In genomic region chr12:12735301-12735700, GRCh38 we compare ENCODE assay signal across 9 cellular contexts. TPM values are rescaled to one million over a fixed set of nuclear protein-coding genes. Genes with fewer than 3 reads are reported as not detected.
A peak's percentile ranks its signal among the peaks of the same experiment; 100 is the strongest.
DNase-seq lines count a peak whose midpoint lies in the region; ATAC-seq and TF ChIP-seq lines count a peak whose summit lies in the region.
"Had no signal": no experiment of that assay in that cellular context is flagged by ENCODE, and none has a peak within 500 bp of the region (broad histone marks: within the 10 kb centered on the region; RNA-seq: fewer than 3 reads in every experiment).

No MANE protein-coding gene starts in this region.

- no peaks in the 10 kb centered on the region for H3K27me3 Mint-ChIP-seq in activated CD4-positive, alpha-beta T cell treated with anti-CD3 and anti-CD28 coated beads, Interleukin-2, amount 10 ng/mL, durations not matched to agents 24 days and 14 days
- H3K27me3 Mint-ChIP-seq in WTC11 (ENCODE audit: low read depth): no peaks in the 10 kb centered on the region
- no peaks in the 10 kb centered on the region for H3K27me3 Mint-ChIP-seq in stimulated activated naive CD8-positive, alpha-beta T cell treated with anti-CD3 and anti-CD28 coated beads, Interleukin-15, amount 100 ng/mL, for 72 hours

- intact Hi-C loops in activated CD4-positive, alpha-beta T cell treated with anti-CD3 and anti-CD28 coated beads, Interleukin-2, amount 10 ng/mL, durations not matched to agents 24 days and 14 days (cut with micrococcal nuclease): no loop called here

- TF ChIP-seq CTCF in WTC11 (IDR thresholded peaks at IDR 0.05) (no peak), GM10248 (IDR thresholded peaks at IDR 0.05; ENCODE audit: control extremely low read depth, extremely low read depth, low read depth, missing control alignments) (no peak)

- no peak for ATAC-seq in WTC11
- ATAC-seq in stimulated activated naive CD8-positive, alpha-beta T cell treated with anti-CD3 and anti-CD28 coated beads, Interleukin-15, amount 100 ng/mL, for 72 hours: no peak

- POLR2A ChIA-PET in WTC11 (lab: Charles Lee): interaction anchor here (0.5 to 0.6 kb wide), 2 partner anchors 33 to 385 kb away, joined by 3 to 6 read pairs; no protein-coding TSS in a partner anchor
- POLR2A ChIA-PET in GM10248 (lab: Yijun Ruan, JAX): interaction anchor here (0.5 to 0.8 kb wide), 2 partner anchors 9 to 61 kb away, joined by 3 to 4 read pairs; no protein-coding TSS in a partner anchor

- H3K36me3 Mint-ChIP-seq in activated CD4-positive, alpha-beta T cell treated with anti-CD3 and anti-CD28 coated beads, Interleukin-2, amount 10 ng/mL, durations not matched to agents 24 days and 14 days (ENCODE audit: low read depth): peaks cover 16% of the 10 kb centered on the region
- no peaks in the 10 kb centered on the region for H3K36me3 Mint-ChIP-seq in WTC11

- peak; percentile 61 for DNase-seq in activated CD4-positive, alpha-beta T cell treated with anti-CD3 and anti-CD28 coated beads, Interleukin-2, amount 10 ng/mL, durations not matched to agents 24 days and 14 days
- no peak for DNase-seq in activated CD4-positive, alpha-beta T cell treated with anti-CD3 and anti-CD28 coated beads, Interleukin-2, amount 50 U/mL, for 48 hours
- DNase-seq in WTC11 (ENCODE audit: low spot score): no peak
- peak; percentile 59 for DNase-seq in glomerular visceral epithelial cell (ENCODE audit: extremely low spot score)
- DNase-seq in stimulated activated naive CD8-positive, alpha-beta T cell treated with anti-CD3 and anti-CD28 coated beads, Interleukin-15, amount 100 ng/mL, for 72 hours: no peak
- no peak for DNase-seq in stimulated activated CD4-positive, alpha-beta T cell treated with anti-CD3 and anti-CD28 coated beads, Interleukin-2, amount 100 ng/mL, for 24 hours
- no peak for DNase-seq in GM10248 (ENCODE audit: extremely low spot score)
- DNase-seq in ureter (ENCODE audit: low spot score): no peak
- DNase-seq: NCI-H2029 had no signal

- CTCF ChIA-PET in WTC11 (lab: Charles Lee) (interaction anchor here (2.5 to 3.5 kb wide), 2 partner anchors 16 to 20 kb away, joined by 18 to 46 read pairs; partner anchors contain the start of gene CDKN1B), GM10248 (lab: Yijun Ruan, JAX) (interaction anchor here (0.9 to 5.6 kb wide), 8 partner anchors 11 to 357 kb away, joined by 4 to 72 read pairs (median 34); partner anchors contain the start of genes CDKN1B and DDX47)

- peak overlapping the region; percentile 42 for H3K4me3 Mint-ChIP-seq in activated CD4-positive, alpha-beta T cell treated with anti-CD3 and anti-CD28 coated beads, Interleukin-2, amount 10 ng/mL, durations not matched to agents 24 days and 14 days
- H3K4me3 Mint-ChIP-seq in WTC11: no peak overlapping the region
- peak overlapping the region; percentile 4 to 36 for H3K4me3 Mint-ChIP-seq in stimulated activated naive CD8-positive, alpha-beta T cell treated with anti-CD3 and anti-CD28 coated beads, Interleukin-15, amount 100 ng/mL, for 72 hours

- peak overlapping the region; percentile 63 for H3K27ac Mint-ChIP-seq in activated CD4-positive, alpha-beta T cell treated with anti-CD3 and anti-CD28 coated beads, Interleukin-2, amount 10 ng/mL, durations not matched to agents 24 days and 14 days
- H3K27ac Mint-ChIP-seq in WTC11: 0 out of 2 replicates have a peak overlapping the region, but pooled peaks have one; percentile 1
- H3K27ac Mint-ChIP-seq in stimulated activated naive CD8-positive, alpha-beta T cell treated with anti-CD3 and anti-CD28 coated beads, Interleukin-15, amount 100 ng/mL, for 72 hours: peak overlapping the region; percentile 31 to 88

- H3K9me3 Mint-ChIP-seq in activated CD4-positive, alpha-beta T cell treated with anti-CD3 and anti-CD28 coated beads, Interleukin-2, amount 10 ng/mL, durations not matched to agents 24 days and 14 days: no peaks in the 10 kb centered on the region
- 0 out of 2 replicates have a peak, but pooled peaks cover 3% of the 10 kb centered on the region for H3K9me3 Mint-ChIP-seq in WTC11
- no peaks in the 10 kb centered on the region for H3K9me3 Mint-ChIP-seq in stimulated activated naive CD8-positive, alpha-beta T cell treated with anti-CD3 and anti-CD28 coated beads, Interleukin-15, amount 100 ng/mL, for 72 hours

- peaks cover 46% of the 10 kb centered on the region for H3K4me1 Mint-ChIP-seq in activated CD4-positive, alpha-beta T cell treated with anti-CD3 and anti-CD28 coated beads, Interleukin-2, amount 10 ng/mL, durations not matched to agents 24 days and 14 days
- H3K4me1 Mint-ChIP-seq in WTC11: peaks cover 15% of the 10 kb centered on the region
- peaks cover 60% of the 10 kb centered on the region for H3K4me1 Mint-ChIP-seq in stimulated activated naive CD8-positive, alpha-beta T cell treated with anti-CD3 and anti-CD28 coated beads, Interleukin-15, amount 100 ng/mL, for 72 hours

TF ChIP-seq in WTC11, 78 proteins besides CTCF, POLR2A, EP300 and RAD21:
- TF ChIP-seq SP1 (CRISPR knock-in tag; conservative IDR thresholded peaks at IDR 0.05) (no peak), ZNF232 (CRISPR knock-in tag; IDR thresholded peaks at IDR 0.05) (no peak), ZNF219 (CRISPR knock-in tag; IDR thresholded peaks at IDR 0.05; ENCODE audit: borderline replicate concordance) (no peak), ZNF416 (CRISPR knock-in tag; IDR thresholded peaks at IDR 0.05) (no peak), MXD4 (CRISPR knock-in tag; IDR thresholded peaks at IDR 0.05; ENCODE audit: borderline replicate concordance) (no peak), CDX4 (CRISPR knock-in tag; IDR thresholded peaks at IDR 0.05; ENCODE audit: borderline replicate concordance) (no peak), USF2 (CRISPR knock-in tag; IDR thresholded peaks at IDR 0.05) (no peak), TCF7 (CRISPR knock-in tag; IDR thresholded peaks at IDR 0.05; ENCODE audit: low read depth) (no peak), CBFB (CRISPR knock-in tag; IDR thresholded peaks at IDR 0.05; ENCODE audit: low read depth) (no peak), FOXK1 (CRISPR knock-in tag; IDR thresholded peaks at IDR 0.05) (no peak)
- TF ChIP-seq, protein P1, sequence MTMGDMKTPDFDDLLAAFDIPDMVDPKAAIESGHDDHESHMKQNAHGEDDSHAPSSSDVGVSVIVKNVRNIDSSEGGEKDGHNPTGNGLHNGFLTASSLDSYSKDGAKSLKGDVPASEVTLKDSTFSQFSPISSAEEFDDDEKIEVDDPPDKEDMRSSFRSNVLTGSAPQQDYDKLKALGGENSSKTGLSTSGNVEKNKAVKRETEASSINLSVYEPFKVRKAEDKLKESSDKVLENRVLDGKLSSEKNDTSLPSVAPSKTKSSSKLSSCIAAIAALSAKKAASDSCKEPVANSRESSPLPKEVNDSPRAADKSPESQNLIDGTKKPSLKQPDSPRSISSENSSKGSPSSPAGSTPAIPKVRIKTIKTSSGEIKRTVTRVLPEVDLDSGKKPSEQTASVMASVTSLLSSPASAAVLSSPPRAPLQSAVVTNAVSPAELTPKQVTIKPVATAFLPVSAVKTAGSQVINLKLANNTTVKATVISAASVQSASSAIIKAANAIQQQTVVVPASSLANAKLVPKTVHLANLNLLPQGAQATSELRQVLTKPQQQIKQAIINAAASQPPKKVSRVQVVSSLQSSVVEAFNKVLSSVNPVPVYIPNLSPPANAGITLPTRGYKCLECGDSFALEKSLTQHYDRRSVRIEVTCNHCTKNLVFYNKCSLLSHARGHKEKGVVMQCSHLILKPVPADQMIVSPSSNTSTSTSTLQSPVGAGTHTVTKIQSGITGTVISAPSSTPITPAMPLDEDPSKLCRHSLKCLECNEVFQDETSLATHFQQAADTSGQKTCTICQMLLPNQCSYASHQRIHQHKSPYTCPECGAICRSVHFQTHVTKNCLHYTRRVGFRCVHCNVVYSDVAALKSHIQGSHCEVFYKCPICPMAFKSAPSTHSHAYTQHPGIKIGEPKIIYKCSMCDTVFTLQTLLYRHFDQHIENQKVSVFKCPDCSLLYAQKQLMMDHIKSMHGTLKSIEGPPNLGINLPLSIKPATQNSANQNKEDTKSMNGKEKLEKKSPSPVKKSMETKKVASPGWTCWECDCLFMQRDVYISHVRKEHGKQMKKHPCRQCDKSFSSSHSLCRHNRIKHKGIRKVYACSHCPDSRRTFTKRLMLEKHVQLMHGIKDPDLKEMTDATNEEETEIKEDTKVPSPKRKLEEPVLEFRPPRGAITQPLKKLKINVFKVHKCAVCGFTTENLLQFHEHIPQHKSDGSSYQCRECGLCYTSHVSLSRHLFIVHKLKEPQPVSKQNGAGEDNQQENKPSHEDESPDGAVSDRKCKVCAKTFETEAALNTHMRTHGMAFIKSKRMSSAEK (CRISPR knock-in tag; IDR thresholded peaks at IDR 0.05; ENCODE audit: borderline replicate concordance): no peak

RNA-seq across cellular contexts. Expression of gene CDKN1B, which starts 18.1 kb away (rescaled TPM):
- 47.4 and 48.5 TPM in 2 replicates for total RNA-seq in activated CD4-positive, alpha-beta T cell treated with anti-CD3 and anti-CD28 coated beads, Interleukin-2, amount 10 ng/mL, durations not matched to agents 24 days and 14 days
- total RNA-seq in WTC11 (2021) (34.2 to 38.4 TPM (median 34.8 TPM) in 3 replicates), ureter (52.8 TPM)

RNA-seq across cellular contexts. Expression of gene GPR19, which starts 39.3 kb away (rescaled TPM):
- 9.4 and 12.1 TPM in 2 replicates for total RNA-seq in activated CD4-positive, alpha-beta T cell treated with anti-CD3 and anti-CD28 coated beads, Interleukin-2, amount 10 ng/mL, durations not matched to agents 24 days and 14 days
- total RNA-seq in WTC11 (2021) (10.4 to 16.4 TPM (median 14.2 TPM) in 3 replicates), ureter (not detected)

RNA-seq across cellular contexts. Expression of gene APOLD1, which starts 50.2 kb away (rescaled TPM):
- total RNA-seq in activated CD4-positive, alpha-beta T cell treated with anti-CD3 and anti-CD28 coated beads, Interleukin-2, amount 10 ng/mL, durations not matched to agents 24 days and 14 days: 4.1 and 5.2 TPM in 2 replicates
- total RNA-seq in WTC11 (2021) (0.44 to 1.1 TPM (median 0.62 TPM) in 3 replicates), ureter (35.9 TPM)

Comparison
In these comparisons a context has a peak if more than half of its experiments do, and no peak if none do; other contexts are left out.
1. DNase-seq: peak in activated CD4-positive, alpha-beta T cell treated with anti-CD3 and anti-CD28 coated beads, Interleukin-2, amount 10 ng/mL, durations not matched to agents 24 days and 14 days (single experiment) and glomerular visceral epithelial cell (single experiment); none in activated CD4-positive, alpha-beta T cell treated with anti-CD3 and anti-CD28 coated beads, Interleukin-2, amount 50 U/mL, for 48 hours (0 of 2), WTC11 (single experiment), stimulated activated naive CD8-positive, alpha-beta T cell treated with anti-CD3 and anti-CD28 coated beads, Interleukin-15, amount 100 ng/mL, for 72 hours (0 of 2), stimulated activated CD4-positive, alpha-beta T cell treated with anti-CD3 and anti-CD28 coated beads, Interleukin-2, amount 100 ng/mL, for 24 hours (0 of 2), GM10248 (single experiment) and ureter (single experiment).
2. H3K27ac Mint-ChIP-seq: peak in every context shown above with its lines; median percentile 63 in activated CD4-positive, alpha-beta T cell treated with anti-CD3 and anti-CD28 coated beads, Interleukin-2, amount 10 ng/mL, durations not matched to agents 24 days and 14 days; 60 in stimulated activated naive CD8-positive, alpha-beta T cell treated with anti-CD3 and anti-CD28 coated beads, Interleukin-15, amount 100 ng/mL, for 72 hours; 1 in WTC11.